ENCODE assay signal across 1 cellular context in the genomic region with DNA sequence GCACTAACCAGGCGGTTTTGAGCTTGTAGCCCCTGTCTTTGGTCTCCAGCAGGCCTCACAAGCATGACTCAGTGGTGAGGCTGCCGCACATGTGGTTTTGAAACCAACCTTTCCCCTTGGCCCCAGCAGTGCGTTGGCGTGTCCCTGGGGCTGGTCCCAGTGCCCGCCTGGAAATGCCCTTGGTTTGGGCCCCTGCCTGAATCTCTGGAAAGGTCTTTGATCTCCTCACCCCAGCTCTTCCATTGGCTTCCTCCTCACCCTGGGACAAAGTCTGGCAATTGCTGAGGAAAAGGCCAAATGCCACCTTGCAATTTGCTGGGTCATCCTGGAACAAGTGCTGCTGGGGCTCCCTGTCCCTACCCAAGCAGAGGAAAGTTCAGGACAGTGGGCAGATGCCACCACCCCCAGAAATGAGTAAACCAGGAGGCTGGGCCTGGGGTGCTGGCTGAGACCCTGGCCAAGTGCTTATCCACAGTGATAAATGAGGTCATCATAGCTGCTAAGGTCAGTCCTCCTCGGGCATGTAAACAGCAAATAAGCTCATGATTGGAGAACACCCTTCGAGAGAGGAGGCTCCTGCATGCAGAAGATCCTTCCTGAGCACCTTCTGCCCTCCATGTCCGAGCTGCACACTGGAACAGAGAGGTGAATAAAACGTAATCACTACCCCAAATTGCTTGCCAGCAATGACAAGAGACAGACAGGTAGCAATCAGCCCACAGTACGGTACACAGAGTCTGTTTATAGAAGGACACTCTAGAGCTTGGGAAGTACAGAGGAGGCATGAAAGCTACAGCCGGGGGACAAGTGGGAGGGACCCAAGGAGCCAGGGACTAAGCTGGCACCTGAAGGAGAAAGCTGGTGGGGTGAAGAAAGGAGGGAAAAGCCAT.
TF ChIP-seq lines count a peak whose summit lies in the region.

No MANE protein-coding gene starts in this region.

TF ChIP-seq in K562, 482 proteins besides CTCF, POLR2A, EP300 and RAD21 (continued from another document):
- TF ChIP-seq, protein P1, sequence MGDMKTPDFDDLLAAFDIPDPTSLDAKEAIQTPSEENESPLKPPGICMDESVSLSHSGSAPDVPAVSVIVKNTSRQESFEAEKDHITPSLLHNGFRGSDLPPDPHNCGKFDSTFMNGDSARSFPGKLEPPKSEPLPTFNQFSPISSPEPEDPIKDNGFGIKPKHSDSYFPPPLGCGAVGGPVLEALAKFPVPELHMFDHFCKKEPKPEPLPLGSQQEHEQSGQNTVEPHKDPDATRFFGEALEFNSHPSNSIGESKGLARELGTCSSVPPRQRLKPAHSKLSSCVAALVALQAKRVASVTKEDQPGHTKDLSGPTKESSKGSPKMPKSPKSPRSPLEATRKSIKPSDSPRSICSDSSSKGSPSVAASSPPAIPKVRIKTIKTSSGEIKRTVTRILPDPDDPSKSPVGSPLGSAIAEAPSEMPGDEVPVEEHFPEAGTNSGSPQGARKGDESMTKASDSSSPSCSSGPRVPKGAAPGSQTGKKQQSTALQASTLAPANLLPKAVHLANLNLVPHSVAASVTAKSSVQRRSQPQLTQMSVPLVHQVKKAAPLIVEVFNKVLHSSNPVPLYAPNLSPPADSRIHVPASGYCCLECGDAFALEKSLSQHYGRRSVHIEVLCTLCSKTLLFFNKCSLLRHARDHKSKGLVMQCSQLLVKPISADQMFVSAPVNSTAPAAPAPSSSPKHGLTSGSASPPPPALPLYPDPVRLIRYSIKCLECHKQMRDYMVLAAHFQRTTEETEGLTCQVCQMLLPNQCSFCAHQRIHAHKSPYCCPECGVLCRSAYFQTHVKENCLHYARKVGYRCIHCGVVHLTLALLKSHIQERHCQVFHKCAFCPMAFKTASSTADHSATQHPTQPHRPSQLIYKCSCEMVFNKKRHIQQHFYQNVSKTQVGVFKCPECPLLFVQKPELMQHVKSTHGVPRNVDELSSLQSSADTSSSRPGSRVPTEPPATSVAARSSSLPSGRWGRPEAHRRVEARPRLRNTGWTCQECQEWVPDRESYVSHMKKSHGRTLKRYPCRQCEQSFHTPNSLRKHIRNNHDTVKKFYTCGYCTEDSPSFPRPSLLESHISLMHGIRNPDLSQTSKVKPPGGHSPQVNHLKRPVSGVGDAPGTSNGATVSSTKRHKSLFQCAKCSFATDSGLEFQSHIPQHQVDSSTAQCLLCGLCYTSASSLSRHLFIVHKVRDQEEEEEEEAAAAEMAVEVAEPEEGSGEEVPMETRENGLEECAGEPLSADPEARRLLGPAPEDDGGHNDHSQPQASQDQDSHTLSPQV (IDR thresholded peaks at IDR 0.05): peak; percentile 73; the same call in 1 of the 2 replicates
- TF ChIP-seq CBX5 (IDR thresholded peaks at IDR 0.05; ENCODE audit: borderline replicate concordance, low read depth): no peak
- peak; percentile 39; the same call in 1 of the 2 replicates for TF ChIP-seq JUND (IDR thresholded peaks at IDR 0.05; ENCODE audit: borderline replicate concordance, low read depth, low read length)
- TF ChIP-seq JUND (tag; IDR thresholded peaks at IDR 0.05; ENCODE audit: borderline replicate concordance, low read depth, low read length): no peak
- TF ChIP-seq, protein P2, sequence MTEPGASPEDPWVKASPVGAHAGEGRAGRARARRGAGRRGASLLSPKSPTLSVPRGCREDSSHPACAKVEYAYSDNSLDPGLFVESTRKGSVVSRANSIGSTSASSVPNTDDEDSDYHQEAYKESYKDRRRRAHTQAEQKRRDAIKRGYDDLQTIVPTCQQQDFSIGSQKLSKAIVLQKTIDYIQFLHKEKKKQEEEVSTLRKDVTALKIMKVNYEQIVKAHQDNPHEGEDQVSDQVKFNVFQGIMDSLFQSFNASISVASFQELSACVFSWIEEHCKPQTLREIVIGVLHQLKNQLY (CRISPR knock-in tag; conservative IDR thresholded peaks at IDR 0.05): no peak
- no peak for TF ChIP-seq NR2C2 (CRISPR knock-in tag; IDR thresholded peaks at IDR 0.05)
- 0 out of 2 replicates have a peak, but pooled peaks have one; percentile 20 for TF ChIP-seq NR2C2 (tag; IDR thresholded peaks at IDR 0.05)
- no peak for TF ChIP-seq BRD4 (IDR thresholded peaks at IDR 0.05)
- TF ChIP-seq C11orf30 (IDR thresholded peaks at IDR 0.05; ENCODE audit: low read depth): peak; percentile 70
- TF ChIP-seq, protein P3, sequence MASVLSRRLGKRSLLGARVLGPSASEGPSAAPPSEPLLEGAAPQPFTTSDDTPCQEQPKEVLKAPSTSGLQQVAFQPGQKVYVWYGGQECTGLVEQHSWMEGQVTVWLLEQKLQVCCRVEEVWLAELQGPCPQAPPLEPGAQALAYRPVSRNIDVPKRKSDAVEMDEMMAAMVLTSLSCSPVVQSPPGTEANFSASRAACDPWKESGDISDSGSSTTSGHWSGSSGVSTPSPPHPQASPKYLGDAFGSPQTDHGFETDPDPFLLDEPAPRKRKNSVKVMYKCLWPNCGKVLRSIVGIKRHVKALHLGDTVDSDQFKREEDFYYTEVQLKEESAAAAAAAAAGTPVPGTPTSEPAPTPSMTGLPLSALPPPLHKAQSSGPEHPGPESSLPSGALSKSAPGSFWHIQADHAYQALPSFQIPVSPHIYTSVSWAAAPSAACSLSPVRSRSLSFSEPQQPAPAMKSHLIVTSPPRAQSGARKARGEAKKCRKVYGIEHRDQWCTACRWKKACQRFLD (CRISPR knock-in tag; IDR thresholded peaks at IDR 0.05): no peak
- 0 out of 2 replicates have a peak, but pooled peaks have one; percentile 17 for TF ChIP-seq EGR1 (conservative IDR thresholded peaks at IDR 0.05)
- TF ChIP-seq FOSL1 (tag; conservative IDR thresholded peaks at IDR 0.05): peak; percentile 69
- TF ChIP-seq PPARD (CRISPR knock-in tag; IDR thresholded peaks at IDR 0.05): no peak
- TF ChIP-seq GTF3C2 (IDR thresholded peaks at IDR 0.05; ENCODE audit: borderline replicate concordance, extremely low read depth, insufficient read length): no peak
- 0 out of 2 replicates have a peak, but pooled peaks have one; percentile 40 for TF ChIP-seq ATF7 (IDR thresholded peaks at IDR 0.05)
- TF ChIP-seq NFE2 (IDR thresholded peaks at IDR 0.05; ENCODE audit: low read depth): peak; percentile 34; the same call in 1 of the 2 replicates
